ENCODE assay signal across 8 cellular contexts in genomic region chr10:50605280-50606270, GRCh38. TPM values are rescaled to one million over a fixed set of nuclear protein-coding genes. Genes with fewer than 3 reads are reported as not detected.
DNase-seq lines count a peak whose midpoint lies in the region; ATAC-seq and TF ChIP-seq lines count a peak whose summit lies in the region.

No MANE protein-coding gene starts in this region.

- TF ChIP-seq CTCF in KMS-11 (conservative IDR thresholded peaks at IDR 0.05; ENCODE audit: low read depth, low read length) (no peak), kidney epithelial cell (IDR thresholded peaks at IDR 0.05; ENCODE audit: insufficient read depth, low read length, poor library complexity, severe bottlenecking) (no peak), testis (IDR thresholded peaks at IDR 0.05) (no peak)

- 0 out of 2 replicates have a peak overlapping the region, but pooled peaks have one; percentile 6 for H3K9ac ChIP-seq in KMS-11

- 0 out of 2 replicates have a peak, but pooled peaks cover 3% of the 10 kb centered on the region for H4K20me1 ChIP-seq in KMS-11 (ENCODE audit: insufficient read depth)

- WGBS in testis, 2 donors, result 75 to 76% methylated on average over 3 of the region's 3 CpGs

- DNase-seq in NCI-H1092 treated with DMSO at 0.1 percent for 48 hours (lab: John Stamatoyannopoulos, UW), result peak; percentile 25
- DNase-seq in NCI-H1092 (lab: John Stamatoyannopoulos, UW), result no peak
- DNase-seq in amniotic stem cell (lab: John Stamatoyannopoulos, UW), result peak; percentile 82
- DNase-seq in kidney epithelial cell (ENCODE audit: low read depth), result peak; percentile 57
- DNase-seq in testis, result peak; percentile 49
- no peak for DNase-seq in OCI-M2 (lab: John Stamatoyannopoulos, UW; ENCODE audit: unreplicated experiment)

- H2AFZ ChIP-seq in KMS-11 (ENCODE audit: low read depth), result no peak overlapping the region

- H3K4me2 ChIP-seq in KMS-11, result peak overlapping the region; percentile 99

- H3K4me3 ChIP-seq in KMS-11 (IDR thresholded peaks at IDR 0.05; ENCODE audit: insufficient read depth, low read depth, low read length) (no peak overlapping the region), kidney epithelial cell (ENCODE audit: low read depth, low read length) (no peak overlapping the region), testis (no peak overlapping the region)

- H3K27me3 ChIP-seq in KMS-11 (ENCODE audit: insufficient read depth, low read depth), result no peaks in the 10 kb centered on the region
- H3K27me3 ChIP-seq in kidney epithelial cell (ENCODE audit: control insufficient read depth, insufficient read depth, low read length), result no peaks in the 10 kb centered on the region
- no peaks in the 10 kb centered on the region for H3K27me3 ChIP-seq in testis

- TF ChIP-seq POLR2A in testis (IDR thresholded peaks at IDR 0.05), result no peak

- H3K36me3 ChIP-seq in KMS-11 (ENCODE audit: insufficient read depth) (no peaks in the 10 kb centered on the region), kidney epithelial cell (ENCODE audit: control insufficient read depth, insufficient read depth, low read length) (no peaks in the 10 kb centered on the region), testis (ENCODE audit: low read depth, missing control alignments) (no peaks in the 10 kb centered on the region)

- no peaks in the 10 kb centered on the region for H3K9me3 ChIP-seq in testis

- ATAC-seq in GM21717 (IDR thresholded peaks at IDR 0.05; ENCODE audit: unreplicated experiment), result peak; percentile 83

- peaks cover 84% of the 10 kb centered on the region for H3K4me1 ChIP-seq in KMS-11 (ENCODE audit: low read depth, poor library complexity, severe bottlenecking)
- peaks cover 32% of the 10 kb centered on the region for H3K4me1 ChIP-seq in testis

- H3K79me2 ChIP-seq in KMS-11 (ENCODE audit: insufficient read depth, low read depth), result peaks cover 85% of the 10 kb centered on the region

- H3K27ac ChIP-seq in KMS-11, result peak overlapping the region; percentile 82
- H3K27ac ChIP-seq in testis, result peak overlapping the region in 1 of 2 donors; percentile 15

- intact Hi-C loops in testis (cut with DNase I; ENCODE audit: low total_unique reads), result no loop called here

RNA-seq across cellular contexts. Expression of gene SGMS1, which starts 18.2 kb away (rescaled TPM):
- total RNA-seq in kidney epithelial cell (27.0 and 45.7 TPM in 2 replicates), testis (10 to 100 TPM; 63.2 to 90.9 TPM)
- polyA plus RNA-seq in testis (ENCODE audit: insufficient read depth, low read depth, low replicate concordance), result 30.6 TPM

Comparison
In these comparisons a context has a peak if more than half of its experiments do, and no peak if none do; other contexts are left out.
1. DNase-seq: peak in NCI-H1092 treated with DMSO at 0.1 percent for 48 hours (single experiment), amniotic stem cell (single experiment), kidney epithelial cell (single experiment) and testis (single experiment); none in NCI-H1092 (single experiment) and OCI-M2 (single experiment).